ENCODE assay signal across 10 cellular contexts in genomic region chr11:71252782-71253730, GRCh38. TPM values are rescaled to one million over a fixed set of nuclear protein-coding genes. Genes with fewer than 3 reads are reported as not detected.
A peak's percentile ranks its signal among the peaks of the same experiment; 100 is the strongest.
DNase-seq lines count a peak whose midpoint lies in the region; ATAC-seq and TF ChIP-seq lines count a peak whose summit lies in the region.
"Had no signal": no experiment of that assay in that cellular context is flagged by ENCODE, and none has a peak within 500 bp of the region (broad histone marks: within the 10 kb centered on the region; RNA-seq: fewer than 3 reads in every experiment).

No MANE protein-coding gene starts in this region.

- no peak overlapping the region for H3K27ac ChIP-seq in brain microvascular endothelial cell
- peak overlapping the region; percentile 91 to 95 for H3K27ac ChIP-seq in liver (ENCODE audit: low read depth in 1 of 2, low read length in 2 of 2)

- peak; percentile 30 for DNase-seq in SIG-M5 treated with dmso at 0.1 percent for 504 hours (lab: John Stamatoyannopoulos, UW; ENCODE audit: unreplicated experiment)
- DNase-seq in SIG-M5 (lab: John Stamatoyannopoulos, UW): no peak
- peak; percentile 35 for DNase-seq in brain microvascular endothelial cell
- DNase-seq in type B pancreatic cell (ENCODE audit: extremely low spot score, unreplicated experiment): no peak
- DNase-seq in T-helper 2 cell treated with Interferon-gamma antibody and Interleukin-4, amounts not matched to agents 5 μg/mL and 100 μg/mL, for 36 hours (ENCODE audit: low spot score): no peak
- no peak for DNase-seq in KBM-7
- DNase-seq: CD8-positive, alpha-beta memory T cell; NCI-H2081 had no signal

- H3K4me3 Mint-ChIP-seq in type B pancreatic cell: peak overlapping the region; percentile 88
- H3K4me3 Mint-ChIP-seq in T-helper 2 cell treated with Interferon-gamma antibody and Interleukin-4, amounts not matched to agents 5 μg/mL and 100 μg/mL, for 36 hours: no peak overlapping the region
- H3K4me3 Mint-ChIP-seq: CD8-positive, alpha-beta memory T cell had no signal

- TF ChIP-seq RAD21 in liver (IDR thresholded peaks at IDR 0.05): peak in 1 of 2 donors; percentile 10

- peak overlapping the region; percentile 43 to 67 for H3K9ac ChIP-seq in liver (ENCODE audit: low read depth in 1 of 2, low read length in 2 of 2)

- peaks cover 28% of the 10 kb centered on the region for H3K27me3 Mint-ChIP-seq in type B pancreatic cell
- H3K27me3 Mint-ChIP-seq in T-helper 2 cell treated with Interferon-gamma antibody and Interleukin-4, amounts not matched to agents 5 μg/mL and 100 μg/mL, for 36 hours (ENCODE audit: low read depth): peaks cover 54% of the 10 kb centered on the region

- no peaks in the 10 kb centered on the region for H3K9me3 Mint-ChIP-seq in type B pancreatic cell
- no peaks in the 10 kb centered on the region for H3K9me3 Mint-ChIP-seq in T-helper 2 cell treated with Interferon-gamma antibody and Interleukin-4, amounts not matched to agents 5 μg/mL and 100 μg/mL, for 36 hours

- peaks cover 4% of the 10 kb centered on the region for H3K36me3 Mint-ChIP-seq in type B pancreatic cell
- no peaks in the 10 kb centered on the region for H3K36me3 Mint-ChIP-seq in T-helper 2 cell treated with Interferon-gamma antibody and Interleukin-4, amounts not matched to agents 5 μg/mL and 100 μg/mL, for 36 hours (ENCODE audit: low read depth)
- H3K36me3 Mint-ChIP-seq: CD8-positive, alpha-beta memory T cell had no signal

- H3K4me1 Mint-ChIP-seq in type B pancreatic cell (ENCODE audit: unreplicated experiment): peaks cover 46% of the 10 kb centered on the region
- no peaks in the 10 kb centered on the region for H3K4me1 Mint-ChIP-seq in T-helper 2 cell treated with Interferon-gamma antibody and Interleukin-4, amounts not matched to agents 5 μg/mL and 100 μg/mL, for 36 hours (ENCODE audit: low read depth)

- H3K36me3 ChIP-seq in brain microvascular endothelial cell (replicated peaks) (no peaks in the 10 kb centered on the region), liver (ENCODE audit: control insufficient read depth in 4 of 4, insufficient read depth in 3 of 4, low read depth in 1 of 4, low read length in 3 of 4) (no peaks in the 10 kb centered on the region)

- 2% methylated on average over 40 of the region's 40 CpGs for WGBS in liver

- H3K4me1 ChIP-seq in liver (ENCODE audit: control insufficient read depth in 4 of 4, insufficient read depth in 4 of 4, low read length in 3 of 4): peaks cover 3 to 35% (median 26%) of the 10 kb centered on the region in 4 donors

- H3K27me3 ChIP-seq in brain microvascular endothelial cell (replicated peaks) (peaks cover 31% of the 10 kb centered on the region), liver (ENCODE audit: control insufficient read depth in 4 of 4, insufficient read depth in 4 of 4, low read length in 3 of 4) (no peaks in the 10 kb centered on the region)

- H3K4me3 ChIP-seq in brain microvascular endothelial cell (ENCODE audit: low read depth, low read length) (peak overlapping the region; percentile 41), liver (ENCODE audit: low read depth in 1 of 3, low read length in 3 of 3) (peak overlapping the region; percentile 33 to 89 (median 42))

- peak overlapping the region; percentile 94 for H3K27ac Mint-ChIP-seq in type B pancreatic cell
- no peak overlapping the region for H3K27ac Mint-ChIP-seq in T-helper 2 cell treated with Interferon-gamma antibody and Interleukin-4, amounts not matched to agents 5 μg/mL and 100 μg/mL, for 36 hours
- H3K27ac Mint-ChIP-seq: CD8-positive, alpha-beta memory T cell had no signal

- no peak for ATAC-seq in GM21367 (IDR thresholded peaks at IDR 0.05; ENCODE audit: unreplicated experiment)

- in situ Hi-C loops in brain microvascular endothelial cell (cut with HindIII; ENCODE audit: low pct_ligation_motif_present, low sequenced_read_pairs): no loop called here
- in situ Hi-C loops in KBM-7 (cut with MboI; ENCODE audit: low pct_unique_long_range_greater_than_20kb, low sequenced_read_pairs): no loop called here

- H3K9me3 ChIP-seq in liver (ENCODE audit: control insufficient read depth in 4 of 4, low read length in 3 of 4): no peaks in the 10 kb centered on the region

- no peak for TF ChIP-seq CTCF in brain microvascular endothelial cell (IDR thresholded peaks at IDR 0.05; ENCODE audit: low read depth, low read length, missing control alignments)
- no peak for TF ChIP-seq CTCF in liver (IDR thresholded peaks at IDR 0.05; ENCODE audit: low read depth, low read length, missing input control)
- no peak for TF ChIP-seq CTCF in type B pancreatic cell (conservative IDR thresholded peaks at IDR 0.05)

TF ChIP-seq in liver, 16 proteins besides CTCF, POLR2A, EP300 and RAD21:
- TF ChIP-seq GABPA (IDR thresholded peaks at IDR 0.05 in 1 of 2, conservative IDR thresholded peaks at IDR 0.05 in 1 of 2) (no peak), HNF4A (conservative IDR thresholded peaks at IDR 0.05) (peak; percentile 67 to 75), ZBTB33 (IDR thresholded peaks at IDR 0.05) (peak; percentile 8), HNF4G (IDR thresholded peaks at IDR 0.05) (no peak), NR2F2 (IDR thresholded peaks at IDR 0.05) (peak; percentile 10), ATF3 (IDR thresholded peaks at IDR 0.05) (no peak), RXRA (IDR thresholded peaks at IDR 0.05) (peak in 1 of 2 donors; percentile 51), YY1 (IDR thresholded peaks at IDR 0.05) (peak; percentile 18), JUND (IDR thresholded peaks at IDR 0.05) (peak; percentile 21 to 34), FOXA2 (IDR thresholded peaks at IDR 0.05) (no peak), SP1 (IDR thresholded peaks at IDR 0.05) (peak; percentile 57), REST (IDR thresholded peaks at IDR 0.05) (peak; percentile 73), EGR1 (IDR thresholded peaks at IDR 0.05; ENCODE audit: low read depth in 2 of 2) (no peak), FOXA1 (IDR thresholded peaks at IDR 0.05) (no peak), TAF1 (conservative IDR thresholded peaks at IDR 0.05) (peak; percentile 58)
- TF ChIP-seq, protein P1, sequence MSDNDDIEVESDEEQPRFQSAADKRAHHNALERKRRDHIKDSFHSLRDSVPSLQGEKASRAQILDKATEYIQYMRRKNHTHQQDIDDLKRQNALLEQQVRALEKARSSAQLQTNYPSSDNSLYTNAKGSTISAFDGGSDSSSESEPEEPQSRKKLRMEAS (IDR thresholded peaks at IDR 0.05): peak; percentile 44

RNA-seq across cellular contexts. Expression of gene SHANK2, which starts 0.7 kb away (rescaled TPM):
- total RNA-seq in liver (10 to 100 TPM; 15.8 to 36.4 TPM), type B pancreatic cell (ENCODE audit: low replicate concordance) (25.9 and 49.4 TPM in 2 replicates)
- polyA plus RNA-seq in liver: 1 to 10 TPM; 5.4 to 9.0 TPM
- total RNA-seq: CD8-positive, alpha-beta memory T cell had no signal
- polyA plus RNA-seq: CD8-positive, alpha-beta memory T cell had no signal

Comparison
In these comparisons a context has a peak if more than half of its experiments do, and no peak if none do; other contexts are left out.
1. DNase-seq: peak in SIG-M5 treated with dmso at 0.1 percent for 504 hours (single experiment) and brain microvascular endothelial cell (single experiment); none in SIG-M5 (single experiment), type B pancreatic cell (single experiment), T-helper 2 cell treated with Interferon-gamma antibody and Interleukin-4, amounts not matched to agents 5 μg/mL and 100 μg/mL, for 36 hours (single experiment) and KBM-7 (single experiment).